ENCODE assay signal across 8 cellular contexts in the genomic region with DNA sequence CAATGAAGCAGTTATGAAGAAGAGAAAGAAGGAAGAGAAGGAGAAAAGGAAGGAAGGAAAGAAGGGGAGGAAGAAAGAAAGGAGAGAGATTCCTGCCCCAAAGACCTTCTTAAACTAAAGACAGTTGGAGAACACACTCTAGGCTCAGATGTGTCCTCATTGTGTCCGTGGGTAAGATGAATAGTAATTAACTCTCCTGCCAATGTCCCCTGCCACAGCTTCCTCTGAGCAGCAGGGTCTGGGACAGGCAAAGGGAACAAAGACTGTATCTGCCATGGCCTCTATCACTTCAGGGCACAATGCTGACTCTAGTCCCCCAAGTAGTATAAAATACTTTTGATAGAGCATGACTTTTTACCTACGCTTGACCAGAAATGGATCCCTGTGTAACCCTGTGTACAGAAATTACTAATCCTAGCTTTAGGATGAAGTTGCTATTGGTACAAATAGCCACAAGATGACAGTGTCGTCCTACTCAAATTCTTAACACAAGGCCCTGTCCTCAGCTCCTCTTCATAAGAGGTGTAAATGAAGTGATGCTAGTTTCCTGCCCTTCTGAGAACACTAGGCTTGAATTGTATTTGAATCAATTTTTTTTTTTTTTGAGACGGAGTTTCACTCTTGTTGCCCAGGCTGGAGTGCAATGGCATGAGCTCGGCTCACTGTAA.
DNase-seq lines count a peak whose midpoint lies in the region; ATAC-seq and TF ChIP-seq lines count a peak whose summit lies in the region.

No MANE protein-coding gene starts in this region.

- H3K36me3 ChIP-seq in KMS-11 (ENCODE audit: insufficient read depth) (no peaks in the 10 kb centered on the region), NT2/D1 (ENCODE audit: insufficient read depth, insufficient read length, low read length) (no peaks in the 10 kb centered on the region), lower lobe of right lung (no peaks in the 10 kb centered on the region)

- H3K27ac ChIP-seq in KMS-11, result no peak overlapping the region
- H3K27ac ChIP-seq in lower lobe of right lung, result no peak overlapping the region

- no peaks in the 10 kb centered on the region for H3K27me3 ChIP-seq in KMS-11 (ENCODE audit: insufficient read depth, low read depth)
- H3K27me3 ChIP-seq in NT2/D1 (ENCODE audit: insufficient read depth, insufficient read length), result no peaks in the 10 kb centered on the region
- no peaks in the 10 kb centered on the region for H3K27me3 ChIP-seq in lower lobe of right lung (ENCODE audit: low read depth)

- H3K9ac ChIP-seq in KMS-11 (no peak overlapping the region), NT2/D1 (ENCODE audit: insufficient read length, low read depth) (no peak overlapping the region)

- DNase-seq in DMS79 treated with DMSO at 0.1 percent for 48 hours (lab: John Stamatoyannopoulos, UW) (peak; percentile 0), DMS79 (lab: John Stamatoyannopoulos, UW) (no peak), NT2/D1 (ENCODE audit: low read depth, low spot score) (peak; percentile 22), dermis blood vessel endothelial cell (peak; percentile 62), lower lobe of right lung (no peak), T-helper 9 cell (no peak)

- TF ChIP-seq CTCF in KMS-11 (conservative IDR thresholded peaks at IDR 0.05; ENCODE audit: low read depth, low read length), result peak; percentile 41; the same call in 1 of the 2 replicates
- TF ChIP-seq CTCF in lower lobe of right lung (IDR thresholded peaks at IDR 0.05), result peak; percentile 66

- H3K4me3 ChIP-seq in KMS-11 (IDR thresholded peaks at IDR 0.05; ENCODE audit: insufficient read depth, low read depth, low read length) (no peak overlapping the region), NT2/D1 (ENCODE audit: insufficient read length, low read depth) (no peak overlapping the region), lower lobe of right lung (no peak overlapping the region)

- intact Hi-C loops in lower lobe of right lung (cut with DNase I), result no loop called here

- H3K9me3 ChIP-seq in NT2/D1 (ENCODE audit: insufficient read depth, low read length), result no peaks in the 10 kb centered on the region
- H3K9me3 ChIP-seq in lower lobe of right lung, result no peaks in the 10 kb centered on the region

- no peak overlapping the region for H3K4me2 ChIP-seq in KMS-11

- H3K79me2 ChIP-seq in KMS-11 (ENCODE audit: insufficient read depth, low read depth), result no peaks in the 10 kb centered on the region

- no peaks in the 10 kb centered on the region for H4K20me1 ChIP-seq in KMS-11 (ENCODE audit: insufficient read depth)

- ATAC-seq in lower lobe of right lung (peak; percentile 76 to 86), GM19395 (IDR thresholded peaks at IDR 0.05; ENCODE audit: unreplicated experiment) (no peak)

- no peak overlapping the region for H2AFZ ChIP-seq in KMS-11 (ENCODE audit: low read depth)

- H3K4me1 ChIP-seq in KMS-11 (ENCODE audit: low read depth, poor library complexity, severe bottlenecking) (no peaks in the 10 kb centered on the region), NT2/D1 (ENCODE audit: insufficient read depth, insufficient read length) (no peaks in the 10 kb centered on the region), lower lobe of right lung (no peaks in the 10 kb centered on the region)

Comparison
In these comparisons a context has a peak if more than half of its experiments do, and no peak if none do; other contexts are left out.
1. DNase-seq: peak in DMS79 treated with DMSO at 0.1 percent for 48 hours (single experiment), NT2/D1 (single experiment) and dermis blood vessel endothelial cell (single experiment); none in DMS79 (single experiment), lower lobe of right lung (single experiment) and T-helper 9 cell (single experiment).